ENCODE assay signal across 14 cellular contexts in the genomic region with DNA sequence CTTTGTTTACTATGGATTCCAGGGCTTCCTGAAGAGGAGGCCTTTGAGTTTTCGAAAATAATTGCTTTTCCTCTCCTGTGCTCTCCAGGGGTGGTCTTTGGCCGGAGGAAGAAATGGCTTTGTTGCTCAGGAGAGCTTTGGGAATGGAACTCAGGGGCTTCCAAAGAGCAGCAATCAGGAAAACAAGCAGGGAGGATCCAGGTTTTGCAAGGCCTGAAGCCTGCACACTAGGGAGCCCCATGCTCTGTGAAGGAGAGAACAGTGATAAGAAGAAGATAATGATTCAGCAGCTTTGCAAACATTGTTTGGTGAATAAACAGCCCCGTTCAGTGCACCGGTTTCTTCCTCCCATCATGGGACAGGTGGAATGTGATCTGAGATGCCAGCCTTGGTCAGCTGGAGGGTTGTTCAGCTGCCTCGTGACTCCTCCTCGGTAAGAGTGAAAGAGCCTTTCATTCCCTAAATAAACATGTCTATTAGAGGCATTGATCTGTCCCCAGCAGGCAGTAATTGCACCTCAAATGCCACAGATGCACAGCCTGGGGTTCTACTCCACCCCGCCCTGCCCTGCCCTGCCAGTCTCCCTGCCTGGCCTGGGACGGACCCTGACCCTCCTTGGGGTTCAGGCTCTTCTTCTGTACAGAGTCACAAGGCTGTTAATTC. TPM values are rescaled to one million over a fixed set of nuclear protein-coding genes. Genes with fewer than 3 reads are reported as not detected.
DNase-seq lines count a peak whose midpoint lies in the region; ATAC-seq and TF ChIP-seq lines count a peak whose summit lies in the region.
"Had no signal": no experiment of that assay in that cellular context is flagged by ENCODE, and none has a peak within 500 bp of the region (broad histone marks: within the 10 kb centered on the region; RNA-seq: fewer than 3 reads in every experiment).

No MANE protein-coding gene starts in this region.

- H3K36me3 Mint-ChIP-seq in H9 (ENCODE audit: insufficient read depth in 1 of 3, low read depth in 3 of 3), result peaks cover 5 to 15% (median 11%) of the 10 kb centered on the region in 3 experiments; a peak in 6 of 7 replicates

- no peak overlapping the region for H3K4me3 ChIP-seq in parathyroid adenoma (ENCODE audit: low read depth, low read length)
- H3K4me3 ChIP-seq: breast epithelium, heart left ventricle had no signal

- in situ Hi-C loops in KBM-7 (cut with MboI; ENCODE audit: low pct_unique_long_range_greater_than_20kb, low sequenced_read_pairs), result loop anchor here (25.0 kb wide), 3 partner anchors 294 to 869 kb away; no protein-coding TSS in a partner anchor

- H3K36me3 ChIP-seq in parathyroid adenoma (ENCODE audit: control insufficient read depth, insufficient read depth, low read length), result no peaks in the 10 kb centered on the region
- H3K36me3 ChIP-seq: breast epithelium, heart left ventricle had no signal

- no peak overlapping the region for H2BK12ac ChIP-seq in H9 (ENCODE audit: insufficient read length, low read depth, low read length)

- H3K23ac ChIP-seq in H9 (ENCODE audit: insufficient read length, low read depth, low read length), result no peak overlapping the region

- H2BK120ac ChIP-seq in H9 (ENCODE audit: low read depth, low read length, poor library complexity, severe bottlenecking), result no peak overlapping the region

- no peak overlapping the region for H2BK20ac ChIP-seq in H9 (ENCODE audit: low read depth, low read length, poor library complexity, severe bottlenecking)

- H3K9ac ChIP-seq in H9 (ENCODE audit: extremely low read depth, insufficient read length, low read length) (no peak overlapping the region), parathyroid adenoma (no peak overlapping the region)

- H3K4me1 ChIP-seq in H9 (ENCODE audit: insufficient read depth, low read length), result peaks cover 3% of the 10 kb centered on the region; the same call in 1 of the 2 replicates
- peaks cover 6% of the 10 kb centered on the region for H3K4me1 ChIP-seq in parathyroid adenoma
- H3K4me1 ChIP-seq: breast epithelium had no signal

- no peak overlapping the region for H3K14ac ChIP-seq in H9 (ENCODE audit: insufficient read depth, low read length)

- H3K79me1 ChIP-seq in H9 (ENCODE audit: insufficient read depth, low read depth, low read length, poor library complexity, severe bottlenecking), result no peaks in the 10 kb centered on the region

- no peak overlapping the region for H4K5ac ChIP-seq in H9 (ENCODE audit: insufficient read length, low read depth, low read length)

- H4K20me1 ChIP-seq in H9 (ENCODE audit: control insufficient read depth, insufficient read depth, insufficient read length), result no peaks in the 10 kb centered on the region

- H3K4me3 Mint-ChIP-seq in H9, result no peak overlapping the region; a peak in 2 of 5 replicates
- H3K4me3 Mint-ChIP-seq: activated CD4-positive, alpha-beta memory T cell treated with anti-CD3 and anti-CD28 coated beads, Interleukin-2, amount 10 ng/mL, durations not matched to agents 7 days and 5 days had no signal

- no peak overlapping the region for H3K27ac ChIP-seq in H9 (ENCODE audit: insufficient read length, low read depth, low read length)
- peak overlapping the region; percentile 32 for H3K27ac ChIP-seq in parathyroid adenoma
- H3K27ac ChIP-seq: heart left ventricle had no signal

- no peak for DNase-seq in H9
- DNase-seq in NCI-H748 treated with DMSO at 0.1 percent for 48 hours (lab: John Stamatoyannopoulos, UW), result peak; percentile 97
- DNase-seq in glomerular visceral epithelial cell (ENCODE audit: extremely low spot score), result peak; percentile 45
- no peak for DNase-seq in KBM-7
- DNase-seq: activated CD4-positive, alpha-beta memory T cell treated with anti-CD3 and anti-CD28 coated beads, Interleukin-2, amount 10 ng/mL, durations not matched to agents 7 days and 5 days; DND-41; heart left ventricle; posterior cingulate gyrus had no signal

- TF ChIP-seq CTCF in H9 (conservative IDR thresholded peaks at IDR 0.05) (no peak), parathyroid adenoma (IDR thresholded peaks at IDR 0.05) (no peak)

- H2AFZ ChIP-seq in H9 (ENCODE audit: low read length) (no peak overlapping the region), parathyroid adenoma (peak overlapping the region; percentile 83)

- H3K4me1 Mint-ChIP-seq in H9, result peaks cover 24 to 34% of the 10 kb centered on the region in 2 experiments
- H3K4me1 Mint-ChIP-seq: activated CD4-positive, alpha-beta memory T cell treated with anti-CD3 and anti-CD28 coated beads, Interleukin-2, amount 10 ng/mL, durations not matched to agents 7 days and 5 days had no signal

- no peak overlapping the region for H3T11ph ChIP-seq in H9 (ENCODE audit: low read length)

- H3K27me3 ChIP-seq in H9 (ENCODE audit: insufficient read depth, low read length) (peaks cover 2% of the 10 kb centered on the region; the same call in 1 of the 2 replicates), parathyroid adenoma (ENCODE audit: control insufficient read depth, insufficient read depth, low read length) (no peaks in the 10 kb centered on the region)
- H3K27me3 ChIP-seq: breast epithelium, heart left ventricle had no signal

- H3K27ac Mint-ChIP-seq in H9, result peak overlapping the region; percentile 81 to 95 (median 93)
- H3K27ac Mint-ChIP-seq: activated CD4-positive, alpha-beta memory T cell treated with anti-CD3 and anti-CD28 coated beads, Interleukin-2, amount 10 ng/mL, durations not matched to agents 7 days and 5 days had no signal

- no peak overlapping the region for H4K8ac ChIP-seq in H9 (replicated peaks; ENCODE audit: insufficient read length, low read depth, low read length)

- H4K91ac ChIP-seq in H9 (ENCODE audit: insufficient read length, low read depth, low read length), result no peak overlapping the region

- no peak overlapping the region for H3K18ac ChIP-seq in H9 (ENCODE audit: insufficient read length, low read depth, low read length)

- no peak overlapping the region for H2AK5ac ChIP-seq in H9 (ENCODE audit: insufficient read length, low read length)

- ATAC-seq in GM21390 (IDR thresholded peaks at IDR 0.05; ENCODE audit: unreplicated experiment), result no peak
- ATAC-seq in GM19035 (IDR thresholded peaks at IDR 0.05; ENCODE audit: unreplicated experiment), result no peak
- no peak for ATAC-seq in GM21786 (IDR thresholded peaks at IDR 0.05; ENCODE audit: unreplicated experiment)

- H3K9me3 ChIP-seq in H9 (ENCODE audit: control insufficient read depth, low read depth, low read length) (no peaks in the 10 kb centered on the region), parathyroid adenoma (ENCODE audit: control insufficient read depth, low read length) (no peaks in the 10 kb centered on the region)

- peaks cover 23 to 25% of the 10 kb centered on the region in 2 experiments for H3K9me3 Mint-ChIP-seq in H9

- no peak overlapping the region for H3K56ac ChIP-seq in H9 (ENCODE audit: insufficient read length, low read depth, low read length)

- no peak overlapping the region for H2BK15ac ChIP-seq in H9 (ENCODE audit: low read depth, low read length)

- no peaks in the 10 kb centered on the region for H3K79me2 ChIP-seq in H9 (ENCODE audit: insufficient read depth, low read length)
- H3K79me2 ChIP-seq in parathyroid adenoma, result no peaks in the 10 kb centered on the region

- H3K27me3 Mint-ChIP-seq in H9 (ENCODE audit: low read depth), result peaks cover 66% of the 10 kb centered on the region

- WGBS in H9 (ENCODE audit: extremely low coverage, insufficient read length, low lambda C conversion rate), result no CpG with 5 or more reads among the region's 8 CpGs

- no peak overlapping the region for H3K4ac ChIP-seq in H9 (ENCODE audit: low read depth, low read length)

- H3K23me2 ChIP-seq in H9 (ENCODE audit: insufficient read length, low read depth, low read length, poor library complexity, severe bottlenecking), result no peaks in the 10 kb centered on the region

- H3K4me2 ChIP-seq in H9 (ENCODE audit: insufficient read depth, insufficient read length, low read length) (no peak overlapping the region), parathyroid adenoma (ENCODE audit: low read length) (no peak overlapping the region)

- H2BK5ac ChIP-seq in H9 (ENCODE audit: insufficient read length, low read length), result no peak overlapping the region

RNA-seq across cellular contexts. Expression of gene ALDH1B1, which starts 11.5 kb away (rescaled TPM):
- total RNA-seq in H9 (2021), result 49.6 and 51.5 TPM in 2 replicates

RNA-seq across cellular contexts. Expression of gene IGFBPL1, which starts 43.3 kb away (rescaled TPM):
- 37.7 and 37.9 TPM in 2 replicates for total RNA-seq in H9 (2021)
- total RNA-seq: breast epithelium, RPMI7951 had no signal

Comparison
In these comparisons a context has a peak if more than half of its experiments do, and no peak if none do; other contexts are left out.
1. DNase-seq: peak in NCI-H748 treated with DMSO at 0.1 percent for 48 hours (single experiment) and glomerular visceral epithelial cell (single experiment); none in H9 (single experiment) and KBM-7 (single experiment).